Comparison of ENCODE assay signal across 8 cellular contexts in the genomic region with DNA sequence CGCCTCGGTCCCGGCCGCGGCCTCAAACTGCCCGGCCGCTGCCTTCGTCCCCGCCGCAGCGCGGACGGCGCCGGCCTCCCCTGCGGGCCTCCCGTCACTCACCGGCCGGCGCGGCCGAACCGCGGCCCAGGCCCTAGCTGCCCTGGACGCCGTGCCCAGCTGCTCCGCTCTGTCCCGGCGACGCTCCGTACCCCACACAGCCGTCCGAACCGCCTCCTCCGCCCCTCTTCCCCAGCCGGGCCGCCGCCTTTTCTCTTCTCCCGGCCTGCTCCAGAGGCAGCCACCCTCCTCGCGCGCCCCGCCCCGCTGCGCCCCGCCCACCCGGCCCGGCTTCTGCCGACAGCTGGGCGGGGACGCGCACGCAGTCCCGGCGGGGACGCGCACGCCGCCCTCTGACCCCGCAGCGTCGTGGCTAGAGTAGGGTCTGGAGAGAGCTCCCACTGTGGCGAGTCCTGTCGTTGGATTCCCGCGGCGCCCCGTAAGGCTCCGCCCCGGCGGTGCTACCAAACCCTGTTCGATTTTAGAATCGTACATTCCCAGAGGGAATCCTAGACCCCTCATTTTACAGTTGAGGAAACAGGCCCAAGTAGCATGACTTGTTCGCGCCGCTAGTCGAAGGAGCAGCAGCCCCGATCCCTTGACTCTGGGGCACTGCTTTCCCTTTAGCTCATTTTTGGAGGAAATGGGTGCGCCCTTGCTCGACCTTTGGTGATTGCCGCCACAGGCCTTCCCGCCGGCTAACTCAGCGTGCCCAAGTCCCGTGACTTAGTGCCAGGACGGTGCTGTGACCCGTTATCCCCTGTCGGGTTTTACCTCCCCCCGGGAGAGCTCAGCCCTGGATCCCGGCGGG.
A peak's percentile ranks its signal among the peaks of the same experiment; 100 is the strongest.
DNase-seq lines count a peak whose midpoint lies in the region; ATAC-seq and TF ChIP-seq lines count a peak whose summit lies in the region.

A gene with protein sequence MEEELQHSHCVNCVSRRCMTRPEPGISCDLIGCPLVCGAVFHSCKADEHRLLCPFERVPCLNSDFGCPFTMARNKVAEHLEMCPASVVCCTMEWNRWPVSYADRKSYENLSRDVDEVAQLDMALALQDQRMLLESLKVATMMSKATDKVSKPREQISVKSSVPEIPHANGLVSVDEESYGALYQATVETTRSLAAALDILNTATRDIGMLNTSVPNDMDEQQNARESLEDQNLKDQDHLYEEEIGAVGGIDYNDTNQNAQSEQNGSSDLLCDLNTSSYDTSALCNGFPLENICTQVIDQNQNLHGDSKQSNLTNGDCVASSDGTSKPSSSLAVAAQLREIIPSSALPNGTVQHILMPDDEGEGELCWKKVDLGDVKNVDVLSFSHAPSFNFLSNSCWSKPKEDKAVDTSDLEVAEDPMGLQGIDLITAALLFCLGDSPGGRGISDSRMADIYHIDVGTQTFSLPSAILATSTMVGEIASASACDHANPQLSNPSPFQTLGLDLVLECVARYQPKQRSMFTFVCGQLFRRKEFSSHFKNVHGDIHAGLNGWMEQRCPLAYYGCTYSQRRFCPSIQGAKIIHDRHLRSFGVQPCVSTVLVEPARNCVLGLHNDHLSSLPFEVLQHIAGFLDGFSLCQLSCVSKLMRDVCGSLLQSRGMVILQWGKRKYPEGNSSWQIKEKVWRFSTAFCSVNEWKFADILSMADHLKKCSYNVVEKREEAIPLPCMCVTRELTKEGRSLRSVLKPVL (minus strand): TSS at position 295 of the 850 bp plus-strand sequence. CDS start 8,390 bp downstream, outside the sequence.

- H3K27me3 ChIP-seq in HUES6 (ENCODE audit: control insufficient read depth, insufficient read depth, low read length), result no peaks in the 10 kb centered on the region
- H3K27me3 ChIP-seq in OCI-LY1 (ENCODE audit: insufficient read depth, low read length), result no peaks in the 10 kb centered on the region
- H3K27me3 ChIP-seq in mucosa of stomach (ENCODE audit: control insufficient read depth, insufficient read depth, low read length), result no peaks in the 10 kb centered on the region

- peak within 1 kb of the TSS; percentile 76 for H3K27ac ChIP-seq in HUES6 (ENCODE audit: low read depth, low read length)
- peak within 1 kb of the TSS; percentile 68 for H3K27ac ChIP-seq in OCI-LY1 (ENCODE audit: low read depth, low read length, poor library complexity, severe bottlenecking)

- H3K36me3 ChIP-seq in HUES6 (ENCODE audit: control insufficient read depth, insufficient read depth, low read length) (peaks cover 2% of the 10 kb centered on the region; the same call in 1 of the 2 replicates), OCI-LY1 (ENCODE audit: insufficient read depth, low read length) (no peaks in the 10 kb centered on the region), mucosa of stomach (ENCODE audit: control insufficient read depth, insufficient read depth, low read length) (no peaks in the 10 kb centered on the region)

- H3K9me2 ChIP-seq in OCI-LY1 (ENCODE audit: low read depth, low read length), result no peaks in the 10 kb centered on the region

- peak; percentile 89 for TF ChIP-seq POLR2A in erythroblast (IDR thresholded peaks at IDR 0.05; ENCODE audit: low read length)

- DNase-seq in DMS 273 (lab: John Stamatoyannopoulos, UW; ENCODE audit: unreplicated experiment) (peak; percentile 95), activated T-cell treated with anti-CD3 and anti-CD28 coated beads for 48 hours (ENCODE audit: low read depth) (peak; percentile 85), erythroblast (lab: John Stamatoyannopoulos, UW) (peak; percentile 94 to 96)
- peak; percentile 70 to 74 for DNase-seq in stimulated activated CD8-positive, alpha-beta memory T cell treated with anti-CD3 and anti-CD28 coated beads, Interleukin-7, amount 100 ng/mL, for 1 hour (ENCODE audit: low read depth in 2 of 2)

- H3K9ac ChIP-seq in HUES6 (ENCODE audit: low read length), result peak within 1 kb of the TSS; percentile 92
- H3K9ac ChIP-seq in OCI-LY1 (ENCODE audit: low read length), result peak within 1 kb of the TSS; percentile 95
- H3K9ac ChIP-seq in mucosa of stomach (ENCODE audit: low read length), result peak within 1 kb of the TSS; percentile 94

- peak within 1 kb of the TSS; percentile 89 for H3K4me2 ChIP-seq in OCI-LY1 (ENCODE audit: low read length)

- H3K79me2 ChIP-seq in OCI-LY1 (ENCODE audit: insufficient read depth, low read length), result peaks cover 42% of the 10 kb centered on the region

- no peak within 1 kb of the TSS for H2AFZ ChIP-seq in OCI-LY1 (ENCODE audit: low read length)

- no peaks in the 10 kb centered on the region for H4K20me1 ChIP-seq in OCI-LY1 (ENCODE audit: insufficient read depth, low read length)

- H3K4me3 ChIP-seq in HUES6 (ENCODE audit: low read depth, low read length), result peak within 1 kb of the TSS; percentile 82
- peak within 1 kb of the TSS; percentile 91 for H3K4me3 ChIP-seq in OCI-LY1 (ENCODE audit: low read depth, low read length, poor library complexity, severe bottlenecking)
- peak within 1 kb of the TSS; percentile 95 for H3K4me3 ChIP-seq in mucosa of stomach (ENCODE audit: low read length)

- H3K9me3 ChIP-seq in HUES6 (ENCODE audit: control insufficient read depth, insufficient read depth, low read depth, low read length) (no peaks in the 10 kb centered on the region), OCI-LY1 (ENCODE audit: low read length) (no peaks in the 10 kb centered on the region), mucosa of stomach (ENCODE audit: control insufficient read depth, low read length) (no peaks in the 10 kb centered on the region)

- H3F3A ChIP-seq in OCI-LY1 (ENCODE audit: insufficient read depth, low read length), result no peaks in the 10 kb centered on the region

- peak; percentile 67 for ATAC-seq in GM21447 (IDR thresholded peaks at IDR 0.05; ENCODE audit: unreplicated experiment)

- TF ChIP-seq CTCF in OCI-LY1 (IDR thresholded peaks at IDR 0.05; ENCODE audit: low read length), result no peak

- H3K4me1 ChIP-seq in HUES6 (ENCODE audit: control insufficient read depth, insufficient read depth, low read length), result peaks cover 26% of the 10 kb centered on the region
- H3K4me1 ChIP-seq in OCI-LY1 (ENCODE audit: insufficient read depth, low read length, severe bottlenecking), result peaks cover 48% of the 10 kb centered on the region
- H3K4me1 ChIP-seq in mucosa of stomach (ENCODE audit: control insufficient read depth, insufficient read depth, low read length), result peaks cover 22% of the 10 kb centered on the region

Comparison
In these comparisons a context has a peak if more than half of its experiments do, and no peak if none do; other contexts are left out.
1. Peak in every context shown above with its lines: DNase-seq, ATAC-seq, H3K4me3 ChIP-seq and H3K27ac ChIP-seq.